Comparison of ENCODE assay signal across 13 cellular contexts in genomic region chr9:99491408-99492259, GRCh38.
DNase-seq lines count a peak whose midpoint lies in the region; ATAC-seq, FAIRE-seq and TF ChIP-seq lines count a peak whose summit lies in the region.
"Had no signal": no experiment of that assay in that cellular context is flagged by ENCODE, and none has a peak within 500 bp of the region (broad histone marks: within the 10 kb centered on the region; RNA-seq: fewer than 3 reads in every experiment).

No MANE protein-coding gene starts in this region.

- H3K36me3 ChIP-seq in GM12878 (ENCODE audit: control insufficient read depth in 2 of 2, insufficient read depth in 2 of 2, low read length in 1 of 2), result no peaks in the 10 kb centered on the region
- H3K36me3 ChIP-seq in effector memory CD4-positive, alpha-beta T cell (ENCODE audit: control insufficient read depth, insufficient read depth, low read length), result no peaks in the 10 kb centered on the region
- H3K36me3 ChIP-seq: cardiac muscle cell, gastroesophageal sphincter had no signal

- H3K9me3 ChIP-seq in GM12878 (replicated peaks; ENCODE audit: control insufficient read depth, insufficient read depth, low read length), result no peaks in the 10 kb centered on the region
- H3K9me3 ChIP-seq in effector memory CD4-positive, alpha-beta T cell (ENCODE audit: control insufficient read depth, low read length), result no peaks in the 10 kb centered on the region
- H3K9me3 ChIP-seq: gastroesophageal sphincter had no signal

- TF ChIP-seq EP300 in GM12878 (IDR thresholded peaks at IDR 0.05; ENCODE audit: borderline replicate concordance in 1 of 2, control insufficient read depth in 1 of 2, low read depth in 2 of 2, low read length in 2 of 2), result 0 out of 4 replicates have a peak, but pooled peaks of 1 of the 2 experiments have one; percentile 25

- RAD21 ChIA-PET in GM12878 (lab: Charles Lee; ENCODE audit: unreplicated experiment), result interaction anchor here (1.0 to 1.3 kb wide), 2 partner anchors 21 to 24 kb away, joined by 3 to 5 read pairs; no protein-coding TSS in a partner anchor

- H3K27me3 ChIP-seq in GM12878 (replicated peaks in 1 of 2; ENCODE audit: control insufficient read depth in 2 of 2, insufficient read depth in 2 of 2, low read length in 1 of 2), result no peaks in the 10 kb centered on the region
- H3K27me3 ChIP-seq in effector memory CD4-positive, alpha-beta T cell (replicated peaks; ENCODE audit: control insufficient read depth, insufficient read depth, low read length, poor library complexity, severe bottlenecking), result no peaks in the 10 kb centered on the region
- H3K27me3 ChIP-seq: cardiac muscle cell, gastroesophageal sphincter had no signal

- H3K27ac ChIP-seq in GM12878 (ENCODE audit: control insufficient read depth, insufficient read depth), result no peak overlapping the region
- H3K27ac ChIP-seq in effector memory CD4-positive, alpha-beta T cell (ENCODE audit: insufficient read depth, low read length, poor library complexity, severe bottlenecking), result no peak overlapping the region
- H3K27ac ChIP-seq: cardiac muscle cell, gastroesophageal sphincter had no signal

- TF ChIP-seq POLR2A in GM12878 (IDR thresholded peaks at IDR 0.05; ENCODE audit: low read depth, low read length), result no peak
- TF ChIP-seq POLR2A in GM12892 (IDR thresholded peaks at IDR 0.05; ENCODE audit: low read depth, low read length), result no peak

- no peak for TF ChIP-seq CTCF in GM12878 (IDR thresholded peaks at IDR 0.05 in 2 of 3, conservative IDR thresholded peaks at IDR 0.05 in 1 of 3; ENCODE audit: control insufficient read depth in 2 of 3, extremely low read depth in 1 of 3, insufficient read depth in 1 of 3, low read depth in 3 of 3, low read length in 3 of 3)

- H3K4me3 ChIP-seq in GM12878, result no peak overlapping the region
- no peak overlapping the region for H3K4me3 ChIP-seq in effector memory CD4-positive, alpha-beta T cell (ENCODE audit: insufficient read depth, low read depth, low read length, poor library complexity, severe bottlenecking)
- H3K4me3 ChIP-seq: cardiac muscle cell, gastroesophageal sphincter, lung had no signal

- no peaks in the 10 kb centered on the region for H3K79me2 ChIP-seq in GM12878 (ENCODE audit: control insufficient read depth, insufficient read depth, low read length)

- ATAC-seq in HG03354 (IDR thresholded peaks at IDR 0.05; ENCODE audit: poor library complexity, severe bottlenecking, unreplicated experiment) (peak; percentile 84), GM12878 (peak; percentile 87), sciatic nerve (peak; percentile 85)
- ATAC-seq: gastroesophageal sphincter had no signal

- POLR2A ChIA-PET in GM12878 (lab: Charles Lee), result no interaction called here

- H4K20me1 ChIP-seq in GM12878 (ENCODE audit: control insufficient read depth, insufficient read depth), result no peaks in the 10 kb centered on the region

- no peak for TF ChIP-seq RAD21 in GM12878 (IDR thresholded peaks at IDR 0.05; ENCODE audit: insufficient read depth, low read depth, low read length)

- peak overlapping the region; percentile 27 for H3K4me2 ChIP-seq in GM12878 (ENCODE audit: control insufficient read depth, insufficient read depth)

- no peak overlapping the region for H2AFZ ChIP-seq in GM12878 (ENCODE audit: control insufficient read depth, low read depth, low read length)

- H3K9ac ChIP-seq in GM12878 (ENCODE audit: control insufficient read depth, insufficient read depth, low read length), result no peak overlapping the region

- H3K4me1 ChIP-seq in GM12878 (ENCODE audit: control insufficient read depth, insufficient read depth, low read length), result peaks cover 5% of the 10 kb centered on the region
- H3K4me1 ChIP-seq in effector memory CD4-positive, alpha-beta T cell (ENCODE audit: control insufficient read depth, insufficient read depth, low read length, poor library complexity, severe bottlenecking), result no peaks in the 10 kb centered on the region
- H3K4me1 ChIP-seq: gastroesophageal sphincter had no signal

- CTCF ChIA-PET in GM12878 (lab: Yijun Ruan, JAX), result interaction anchor here (0.8 to 1.5 kb wide), 2 partner anchors 20 to 22 kb away, joined by 3 to 4 read pairs; no protein-coding TSS in a partner anchor

- intact Hi-C loops in GM12878 (cut with micrococcal nuclease; ENCODE audit: unreplicated experiment), result no loop called here
- intact Hi-C loops in sciatic nerve (cut with DNase I), result no loop called here

- BruUV-seq in GM12878 (replicated peaks; lab: Mats Ljungman, UMichigan), result no TSS peak

- DNase-seq in GM19239 (ENCODE audit: insufficient read length, low spot score), result peak; percentile 34
- DNase-seq in GM12878 (ENCODE audit: low read depth, low spot score), result peak; percentile 20
- no peak for DNase-seq in sciatic nerve (ENCODE audit: low spot score)
- DNase-seq in NCI-H187 treated with DMSO at 0.1 percent for 48 hours (lab: John Stamatoyannopoulos, UW), result no peak
- no peak for DNase-seq in stimulated activated CD4-positive, alpha-beta T cell treated with anti-CD3 and anti-CD28 coated beads, Interleukin-12 subunit alpha, Interleukin-12 subunit beta, amount 100 ng/mL, for 4 hours
- no peak for DNase-seq in GM12892 (ENCODE audit: insufficient read length)
- DNase-seq in effector memory CD4-positive, alpha-beta T cell, result no peak
- DNase-seq: activated CD8-positive, alpha-beta memory T cell treated with anti-CD3 and anti-CD28 coated beads, Interleukin-2, amount 50 U/mL, for 4 hours; DMS79 treated with DMSO at 0.1 percent for 48 hours had no signal

- 44% methylated on average over 10 of the region's 10 CpGs for WGBS in GM12878 (ENCODE audit: insufficient coverage, insufficient replicate concordance, low lambda C conversion rate, missing lambda C conversion rate)

- FAIRE-seq in GM19239 (lab: Jason Lieb, UNC), result peak; percentile 65
- FAIRE-seq in GM12878 (lab: Jason Lieb, UNC), result peak; percentile 44
- FAIRE-seq in GM12892 (lab: Jason Lieb, UNC), result no peak

- SMC1A ChIA-PET in GM12878 (lab: Charles Lee; ENCODE audit: uncharacterized antibody, unreplicated experiment), result interaction anchor here (0.8 to 1.5 kb wide), 7 partner anchors 22 to 226 kb away, joined by 3 to 5 read pairs (median 3); no protein-coding TSS in a partner anchor

- in situ Hi-C loops in GM12878 (cut with MboI), result no loop called here

TF ChIP-seq in GM12878, 131 proteins besides CTCF, POLR2A, EP300 and RAD21 (continues in another document):
- TF ChIP-seq IKZF1 (conservative IDR thresholded peaks at IDR 0.05) (peak; percentile 86), HSF1 (IDR thresholded peaks at IDR 0.05; ENCODE audit: low read depth, low read length) (no peak), GATAD2B (conservative IDR thresholded peaks at IDR 0.05; ENCODE audit: low read depth) (no peak), NFYA (IDR thresholded peaks at IDR 0.05; ENCODE audit: borderline replicate concordance, low read depth, low read length) (no peak), BHLHE40 (IDR thresholded peaks at IDR 0.05; ENCODE audit: borderline replicate concordance in 1 of 2, low read depth in 2 of 2, low read length in 1 of 2) (no peak; a peak in 1 of 4 replicates), RELA (IDR thresholded peaks at IDR 0.05; ENCODE audit: borderline replicate concordance, partially characterized antibody) (no peak), HDAC6 (IDR thresholded peaks at IDR 0.05; ENCODE audit: unreplicated experiment) (no peak), SREBF1 (IDR thresholded peaks at IDR 0.05; ENCODE audit: low read length) (no peak), NR2F1 (conservative IDR thresholded peaks at IDR 0.05) (peak; percentile 88), MTA3 (IDR thresholded peaks at IDR 0.05; ENCODE audit: borderline replicate concordance, low read length) (no peak), SMARCA5 (IDR thresholded peaks at IDR 0.05) (peak; percentile 70; the same call in 1 of the 2 replicates), TAF1 (IDR thresholded peaks at IDR 0.05; ENCODE audit: borderline replicate concordance, low read depth, low read length) (no peak), TBL1XR1 (IDR thresholded peaks at IDR 0.05; ENCODE audit: low read depth, low read length) (no peak), EZH2 (IDR thresholded peaks at IDR 0.05; ENCODE audit: borderline replicate concordance, control insufficient read depth, low read depth, low read length) (no peak), NFXL1 (IDR thresholded peaks at IDR 0.05; ENCODE audit: borderline replicate concordance) (peak; percentile 71; the same call in 1 of the 2 replicates), ZNF622 (IDR thresholded peaks at IDR 0.05) (no peak), DPF2 (IDR thresholded peaks at IDR 0.05) (0 out of 2 replicates have a peak, but pooled peaks have one; percentile 39), CHD2 (IDR thresholded peaks at IDR 0.05; ENCODE audit: borderline replicate concordance, low read depth, low read length) (no peak), CBX3 (IDR thresholded peaks at IDR 0.05; ENCODE audit: borderline replicate concordance, low read depth) (no peak), CBFB (IDR thresholded peaks at IDR 0.05; ENCODE audit: low read depth) (peak; percentile 32; the same call in 1 of the 2 replicates), NFIC (IDR thresholded peaks at IDR 0.05; ENCODE audit: low read depth, low read length) (no peak)
- TF ChIP-seq, protein P1, sequence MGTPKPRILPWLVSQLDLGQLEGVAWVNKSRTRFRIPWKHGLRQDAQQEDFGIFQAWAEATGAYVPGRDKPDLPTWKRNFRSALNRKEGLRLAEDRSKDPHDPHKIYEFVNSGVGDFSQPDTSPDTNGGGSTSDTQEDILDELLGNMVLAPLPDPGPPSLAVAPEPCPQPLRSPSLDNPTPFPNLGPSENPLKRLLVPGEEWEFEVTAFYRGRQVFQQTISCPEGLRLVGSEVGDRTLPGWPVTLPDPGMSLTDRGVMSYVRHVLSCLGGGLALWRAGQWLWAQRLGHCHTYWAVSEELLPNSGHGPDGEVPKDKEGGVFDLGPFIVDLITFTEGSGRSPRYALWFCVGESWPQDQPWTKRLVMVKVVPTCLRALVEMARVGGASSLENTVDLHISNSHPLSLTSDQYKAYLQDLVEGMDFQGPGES (IDR thresholded peaks at IDR 0.05), result no peak

Comparison
In these comparisons a context has a peak if more than half of its experiments do, and no peak if none do; other contexts are left out.
1. DNase-seq: peak in GM19239 (single experiment) and GM12878 (single experiment); none in sciatic nerve (single experiment), NCI-H187 treated with DMSO at 0.1 percent for 48 hours (single experiment), stimulated activated CD4-positive, alpha-beta T cell treated with anti-CD3 and anti-CD28 coated beads, Interleukin-12 subunit alpha, Interleukin-12 subunit beta, amount 100 ng/mL, for 4 hours (single experiment), GM12892 (single experiment) and effector memory CD4-positive, alpha-beta T cell (0 of 3).
2. Peak in every context shown above with its lines, with median percentiles within 50 percentile points of each other: ATAC-seq.